Comparison of ENCODE assay signal across 1 cellular context in the genomic region with DNA sequence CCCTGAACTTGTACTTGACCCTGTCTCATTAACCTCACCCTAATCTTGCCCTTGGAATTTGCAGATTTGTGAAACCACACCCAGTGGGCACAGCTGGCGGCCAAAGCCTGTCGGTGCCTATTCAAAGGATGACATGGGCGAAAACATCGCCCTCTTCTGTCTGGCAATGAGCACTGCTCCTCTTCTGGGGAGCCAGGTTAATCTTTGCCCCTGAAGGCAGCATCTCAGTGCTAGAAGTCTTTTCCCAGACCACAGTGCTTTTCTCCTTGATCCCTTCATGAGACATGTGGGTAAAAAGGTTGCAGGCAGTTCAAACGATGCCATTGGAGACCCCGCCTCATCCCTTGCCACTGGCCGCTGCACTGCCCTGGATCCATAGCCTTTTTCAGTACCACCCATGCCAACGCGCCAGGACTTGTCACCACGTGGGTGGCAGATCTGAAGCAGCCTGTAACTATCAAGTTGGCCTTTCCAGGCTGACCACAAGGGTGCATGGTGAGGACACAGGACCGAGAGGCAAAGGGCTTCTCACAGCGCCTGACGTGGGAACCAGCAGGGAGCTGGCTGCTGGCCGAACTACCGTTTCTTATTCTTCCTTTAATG.
TF ChIP-seq lines count a peak whose summit lies in the region.

No MANE protein-coding gene starts in this region.

TF ChIP-seq in Ishikawa, 13 proteins besides CTCF, POLR2A, EP300 and RAD21 (continued from another document):
- TF ChIP-seq, protein P1, sequence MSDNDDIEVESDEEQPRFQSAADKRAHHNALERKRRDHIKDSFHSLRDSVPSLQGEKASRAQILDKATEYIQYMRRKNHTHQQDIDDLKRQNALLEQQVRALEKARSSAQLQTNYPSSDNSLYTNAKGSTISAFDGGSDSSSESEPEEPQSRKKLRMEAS (IDR thresholded peaks at IDR 0.05), result peak; percentile 91
- TF ChIP-seq TEAD4 (IDR thresholded peaks at IDR 0.05) (peak; percentile 74), TCF12 (IDR thresholded peaks at IDR 0.05; ENCODE audit: low read depth) (no peak)
